9 cellular contexts compared by ENCODE assay signal in genomic region chr13:66994498-66995365, GRCh38.
A peak's percentile ranks its signal among the peaks of the same experiment; 100 is the strongest.
DNase-seq lines count a peak whose midpoint lies in the region; ATAC-seq and TF ChIP-seq lines count a peak whose summit lies in the region.
"Had no signal": no experiment of that assay in that cellular context is flagged by ENCODE, and none has a peak within 500 bp of the region (broad histone marks: within the 10 kb centered on the region; RNA-seq: fewer than 3 reads in every experiment).

No MANE protein-coding gene starts in this region.

- peaks cover 2% of the 10 kb centered on the region for H3K27me3 Mint-ChIP-seq in activated naive CD8-positive, alpha-beta T cell treated with anti-CD3 and anti-CD28 coated beads, Interleukin-2, amount 10 ng/mL, durations not matched to agents 7 days and 5 days
- no peaks in the 10 kb centered on the region for H3K27me3 Mint-ChIP-seq in activated naive CD8-positive, alpha-beta T cell treated with anti-CD3 and anti-CD28 coated beads for 36 hours

- POLR2A ChIA-PET in activated naive CD8-positive, alpha-beta T cell treated with anti-CD3 and anti-CD28 coated beads, Interleukin-2, amount 10 ng/mL, durations not matched to agents 7 days and 5 days (lab: Charles Lee) = no interaction called here

- peak overlapping the region; percentile 16 for H3K4me3 Mint-ChIP-seq in activated naive CD8-positive, alpha-beta T cell treated with anti-CD3 and anti-CD28 coated beads, Interleukin-2, amount 10 ng/mL, durations not matched to agents 7 days and 5 days
- no peak overlapping the region for H3K4me3 Mint-ChIP-seq in activated naive CD8-positive, alpha-beta T cell treated with anti-CD3 and anti-CD28 coated beads for 36 hours

- no peak for DNase-seq in activated naive CD8-positive, alpha-beta T cell treated with anti-CD3 and anti-CD28 coated beads, Interleukin-2, amount 10 ng/mL, durations not matched to agents 7 days and 5 days
- no peak for DNase-seq in activated naive CD8-positive, alpha-beta T cell treated with anti-CD3 and anti-CD28 coated beads for 36 hours
- DNase-seq in glomerular visceral epithelial cell (ENCODE audit: extremely low spot score) (peak; percentile 14), upper lobe of right lung (no peak), nucleus accumbens (lab: John Stamatoyannopoulos, UW) (no peak), hepatic stellate cell (ENCODE audit: low spot score) (no peak)

- no peaks in the 10 kb centered on the region for H3K36me3 Mint-ChIP-seq in activated naive CD8-positive, alpha-beta T cell treated with anti-CD3 and anti-CD28 coated beads, Interleukin-2, amount 10 ng/mL, durations not matched to agents 7 days and 5 days
- no peaks in the 10 kb centered on the region for H3K36me3 Mint-ChIP-seq in activated naive CD8-positive, alpha-beta T cell treated with anti-CD3 and anti-CD28 coated beads for 36 hours

- H3K27ac ChIP-seq in upper lobe of right lung = no peak overlapping the region
- H3K27ac ChIP-seq: SJSA1 had no signal

- H3K9me3 ChIP-seq in upper lobe of right lung = no peaks in the 10 kb centered on the region
- H3K9me3 ChIP-seq: SJSA1 had no signal

- H3K36me3 ChIP-seq in upper lobe of right lung = no peaks in the 10 kb centered on the region
- H3K36me3 ChIP-seq: SJSA1 had no signal

- peaks cover 5% of the 10 kb centered on the region for H3K4me1 ChIP-seq in upper lobe of right lung
- H3K4me1 ChIP-seq: SJSA1 had no signal

- peak overlapping the region; percentile 30 for H3K4me3 ChIP-seq in upper lobe of right lung
- H3K4me3 ChIP-seq: SJSA1 had no signal

- TF ChIP-seq CTCF in upper lobe of right lung (IDR thresholded peaks at IDR 0.05) = no peak

- H3K27ac Mint-ChIP-seq in activated naive CD8-positive, alpha-beta T cell treated with anti-CD3 and anti-CD28 coated beads, Interleukin-2, amount 10 ng/mL, durations not matched to agents 7 days and 5 days = no peak overlapping the region
- H3K27ac Mint-ChIP-seq in activated naive CD8-positive, alpha-beta T cell treated with anti-CD3 and anti-CD28 coated beads for 36 hours = no peak overlapping the region

- no peaks in the 10 kb centered on the region for H3K27me3 ChIP-seq in upper lobe of right lung
- H3K27me3 ChIP-seq: SJSA1 had no signal

- H3K9me3 Mint-ChIP-seq in activated naive CD8-positive, alpha-beta T cell treated with anti-CD3 and anti-CD28 coated beads, Interleukin-2, amount 10 ng/mL, durations not matched to agents 7 days and 5 days = peaks cover 1% of the 10 kb centered on the region
- H3K9me3 Mint-ChIP-seq in activated naive CD8-positive, alpha-beta T cell treated with anti-CD3 and anti-CD28 coated beads for 36 hours = no peaks in the 10 kb centered on the region

- H3K4me1 Mint-ChIP-seq in activated naive CD8-positive, alpha-beta T cell treated with anti-CD3 and anti-CD28 coated beads, Interleukin-2, amount 10 ng/mL, durations not matched to agents 7 days and 5 days = peaks cover 3% of the 10 kb centered on the region
- H3K4me1 Mint-ChIP-seq in activated naive CD8-positive, alpha-beta T cell treated with anti-CD3 and anti-CD28 coated beads for 36 hours = peaks cover 3% of the 10 kb centered on the region

- ATAC-seq in activated naive CD8-positive, alpha-beta T cell treated with anti-CD3 and anti-CD28 coated beads, Interleukin-2, amount 10 ng/mL, durations not matched to agents 7 days and 5 days (ENCODE audit: low read depth) = no peak
- ATAC-seq in HG03520 (IDR thresholded peaks at IDR 0.05; ENCODE audit: unreplicated experiment) (peak; percentile 29), upper lobe of right lung (no peak), esophagus mucosa (no peak)

- intact Hi-C loops in upper lobe of right lung (cut with DNase I) = no loop called here
